ENCODE assay signal across 14 cellular contexts in the genomic region with DNA sequence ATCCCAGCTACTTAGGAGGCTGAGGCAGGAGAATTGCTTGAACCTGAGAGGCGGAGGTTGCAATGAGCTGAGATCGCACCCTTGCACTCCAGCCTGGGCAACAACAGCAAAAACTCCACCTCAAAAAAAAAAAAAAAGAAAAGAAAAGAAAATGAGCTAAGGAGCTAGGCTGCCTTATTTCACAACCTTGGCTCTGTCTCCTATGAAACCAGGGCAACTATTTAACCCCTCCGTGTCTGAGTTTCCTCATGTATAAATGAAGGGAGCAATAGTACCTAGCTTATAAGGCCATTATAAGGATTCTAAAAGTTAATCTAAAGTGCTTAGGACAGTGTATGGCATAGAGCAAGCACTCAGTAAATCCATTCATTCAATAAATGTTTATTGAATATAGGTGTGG. TPM values are rescaled to one million over a fixed set of nuclear protein-coding genes. Genes with fewer than 3 reads are reported as not detected.
"Had no signal": no experiment of that assay in that cellular context is flagged by ENCODE, and none has a peak within 500 bp of the region (broad histone marks: within the 10 kb centered on the region; RNA-seq: fewer than 3 reads in every experiment).

No MANE protein-coding gene starts in this region.

RNA-seq across cellular contexts. Expression of a gene that starts 32.8 kb away (rescaled TPM):
- total RNA-seq: thyroid gland, ureter had no signal

RNA-seq across cellular contexts. Expression of a gene that starts 52.6 kb away (rescaled TPM):
- total RNA-seq: activated CD8-positive, alpha-beta memory T cell treated with anti-CD3 and anti-CD28 coated beads for 36 hours; activated T-cell treated with anti-CD3 and anti-CD28 coated beads, Interleukin-2, amount 50 U/mL, for 4 hours; activated T-helper 2 cell treated with anti-CD3 and anti-CD28 coated beads, Interferon-gamma antibody, Interleukin-2, Interleukin-4, amounts not matched to agents 10 μg/mL and 5 μg/mL and 100 μg/mL, durations not matched to agents 14 hours and 24 hours and 36 hours; cerebellum; gastrocnemius medialis; lower leg skin; mononuclear cell; myocyte; ovary; prostate gland; right atrium auricular region; T-helper 17 cell; ureter had no signal
- polyA plus RNA-seq: ovary had no signal
